Comparison of ENCODE assay signal across 8 cellular contexts in the genomic region with DNA sequence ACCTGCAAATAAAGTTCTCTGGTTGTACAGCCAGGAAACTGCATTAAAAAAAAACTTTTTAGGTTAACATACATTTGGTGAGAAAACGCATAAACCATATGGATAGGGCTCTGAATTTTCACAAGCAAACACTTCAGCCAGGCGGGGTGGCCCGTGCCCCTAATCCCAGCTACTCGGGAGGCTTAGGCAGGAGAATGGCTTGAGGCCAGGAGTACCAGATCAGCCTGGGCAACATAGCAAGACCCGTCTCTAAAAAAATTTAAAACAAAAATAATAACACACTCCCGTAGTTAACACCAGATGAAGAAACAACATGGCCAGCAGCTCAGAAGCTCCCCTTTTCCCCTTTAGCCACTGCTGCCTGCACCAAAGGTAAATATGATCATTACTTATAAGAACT. TPM values are rescaled to one million over a fixed set of nuclear protein-coding genes. Genes with fewer than 3 reads are reported as not detected.
DNase-seq lines count a peak whose midpoint lies in the region; ATAC-seq, FAIRE-seq and TF ChIP-seq lines count a peak whose summit lies in the region.

No MANE protein-coding gene starts in this region.

- no peak overlapping the region for H3K14ac ChIP-seq in H1 (ENCODE audit: insufficient read length)

- H3K79me2 ChIP-seq in MM.1S (ENCODE audit: low read length) (peaks cover 18% of the 10 kb centered on the region), H1 (ENCODE audit: control insufficient read depth in 1 of 2, insufficient read depth in 2 of 2, low read length in 2 of 2) (peaks cover 6 to 18% of the 10 kb centered on the region in 2 experiments)

- no peak overlapping the region for H3K18ac ChIP-seq in H1 (ENCODE audit: extremely low read depth, low read length)

- H3K9me2 ChIP-seq in MM.1S (replicated peaks; ENCODE audit: insufficient read depth, low read length), result no peaks in the 10 kb centered on the region

- no peak overlapping the region for H4K8ac ChIP-seq in H1 (ENCODE audit: extremely low read depth, insufficient read depth, low read length)

- H2BK15ac ChIP-seq in H1 (ENCODE audit: low read length), result no peak overlapping the region

- no peak overlapping the region for H2BK5ac ChIP-seq in H1 (ENCODE audit: low read depth, low read length)

- peak overlapping the region; percentile 88 to 98 (median 94) for H3K4me3 Mint-ChIP-seq in CD4-positive, CD25-positive, alpha-beta regulatory T cell

- TF ChIP-seq POLR2A in H1 (IDR thresholded peaks at IDR 0.05; ENCODE audit: control extremely low read depth in 1 of 2, low read depth in 2 of 2, low read length in 2 of 2) (no peak), lower leg skin (IDR thresholded peaks at IDR 0.05) (no peak)

- H3K27ac ChIP-seq in CD4-positive, CD25-positive, alpha-beta regulatory T cell (ENCODE audit: insufficient read depth, low read length, poor library complexity, severe bottlenecking), result no peak overlapping the region
- H3K27ac ChIP-seq in MM.1S (ENCODE audit: low read length), result no peak overlapping the region
- no peak overlapping the region for H3K27ac ChIP-seq in H1 (ENCODE audit: low read depth, low read length)
- H3K27ac ChIP-seq in neutrophil, result peak overlapping the region; percentile 89

- TF ChIP-seq CTCF in MM.1S (IDR thresholded peaks at IDR 0.05; ENCODE audit: low read length) (no peak), H1 (IDR thresholded peaks at IDR 0.05; ENCODE audit: control extremely low read depth in 1 of 3, insufficient read depth in 1 of 3, low read depth in 1 of 3, low read length in 3 of 3) (no peak), neutrophil (IDR thresholded peaks at IDR 0.05) (no peak), lower leg skin (IDR thresholded peaks at IDR 0.05) (no peak)

- H4K5ac ChIP-seq in H1 (ENCODE audit: insufficient read length, low read depth, low read length), result no peak overlapping the region

- no peak for TF ChIP-seq EP300 in H1 (IDR thresholded peaks at IDR 0.05; ENCODE audit: borderline replicate concordance in 1 of 2, low read depth in 2 of 2, low read length in 2 of 2)

- no peak for ATAC-seq in CD4-positive, CD25-positive, alpha-beta regulatory T cell (ENCODE audit: low read depth in 2 of 2)
- ATAC-seq in GM18519 (IDR thresholded peaks at IDR 0.05; ENCODE audit: low FRiP score, unreplicated experiment), result no peak

- H2BK12ac ChIP-seq in H1 (ENCODE audit: low read depth, low read length), result no peak overlapping the region

- DNase-seq in CD4-positive, CD25-positive, alpha-beta regulatory T cell, result no peak
- DNase-seq in MM.1S (no peak), H1 (ENCODE audit: low read depth in 1 of 2, low spot score in 2 of 2) (no peak), NCI-H2171 treated with DMSO at 0.1 percent for 48 hours (lab: John Stamatoyannopoulos, UW) (no peak), NCI-H2081 treated with DMSO at 0.1 percent for 48 hours (lab: John Stamatoyannopoulos, UW) (no peak), lower leg skin (ENCODE audit: low spot score in 2 of 2) (no peak)

- H3K27ac Mint-ChIP-seq in CD4-positive, CD25-positive, alpha-beta regulatory T cell, result peak overlapping the region in 2 of 3 donors; percentile 99

- H3F3A ChIP-seq in MM.1S (ENCODE audit: insufficient read depth, low read length), result peaks cover 6% of the 10 kb centered on the region

- H4K20me1 ChIP-seq in MM.1S (ENCODE audit: insufficient read depth, low read length) (no peaks in the 10 kb centered on the region), H1 (replicated peaks in 1 of 2; ENCODE audit: control insufficient read depth in 1 of 2, insufficient read depth in 2 of 2, low read length in 2 of 2) (peaks cover 1 to 2% of the 10 kb centered on the region in 2 experiments)

- no peak for FAIRE-seq in H1 (lab: Jason Lieb, UNC)

- H3K9ac ChIP-seq in MM.1S (ENCODE audit: low read length) (peak overlapping the region; percentile 60; the same call in 1 of the 2 replicates), H1 (replicated peaks in 1 of 4; ENCODE audit: extremely low read depth in 1 of 4, low read depth in 3 of 4, low read length in 3 of 4) (peak overlapping the region in 2 of 4 experiments; percentile 41 to 62; a peak in 1 of 7 replicates)

- peaks cover 10% of the 10 kb centered on the region for H3K23me2 ChIP-seq in H1 (ENCODE audit: low read depth, low read length)

- H2AFZ ChIP-seq in MM.1S (ENCODE audit: low read length), result peak overlapping the region; percentile 86
- H2AFZ ChIP-seq in H1 (ENCODE audit: low read length), result no peak overlapping the region

- POLR2A ChIA-PET in H1 (lab: Charles Lee; ENCODE audit: partially characterized antibody), result interaction anchor here (0.7 to 5.7 kb wide), 6 partner anchors 10 to 145 kb away, joined by 3 to 50 read pairs (median 5); partner anchors contain the start of genes ZNF620 and ZNF621

- H3K4me3 ChIP-seq in CD4-positive, CD25-positive, alpha-beta regulatory T cell (ENCODE audit: low read depth, low read length), result peak overlapping the region; percentile 74
- H3K4me3 ChIP-seq in MM.1S (ENCODE audit: low read length) (peak overlapping the region; percentile 92), H1 (ENCODE audit: extremely low read depth in 1 of 4, insufficient read depth in 2 of 4, low read depth in 3 of 4, low read length in 4 of 4) (peak overlapping the region in 2 of 4 experiments; percentile 44 to 75; a peak in 3 of 8 replicates), neutrophil (ENCODE audit: low read depth in 1 of 2, low read length in 1 of 2) (peak overlapping the region; percentile 77 to 87), lower leg skin (ENCODE audit: low read depth, poor library complexity, severe bottlenecking) (no peak overlapping the region)

- H3K27me3 Mint-ChIP-seq in CD4-positive, CD25-positive, alpha-beta regulatory T cell, result peaks cover 6% of the 10 kb centered on the region

- H3K4me1 Mint-ChIP-seq in CD4-positive, CD25-positive, alpha-beta regulatory T cell, result peaks cover 9 to 52% (median 37%) of the 10 kb centered on the region in 4 donors

- H3K27me3 ChIP-seq in CD4-positive, CD25-positive, alpha-beta regulatory T cell (ENCODE audit: control insufficient read depth, insufficient read depth, low read length), result no peaks in the 10 kb centered on the region
- H3K27me3 ChIP-seq in MM.1S (replicated peaks; ENCODE audit: insufficient read depth, low read length), result no peaks in the 10 kb centered on the region
- H3K27me3 ChIP-seq in H1 (replicated peaks in 1 of 4; ENCODE audit: control insufficient read depth in 3 of 4, extremely low read depth in 1 of 4, insufficient read depth in 3 of 4, low read length in 3 of 4), result no peaks in the 10 kb centered on the region
- peaks cover 6% of the 10 kb centered on the region for H3K27me3 ChIP-seq in neutrophil

- H3K56ac ChIP-seq in H1 (replicated peaks; ENCODE audit: insufficient read length, low read depth, low read length), result no peak overlapping the region

- H3K23ac ChIP-seq in H1 (ENCODE audit: insufficient read length), result no peak overlapping the region

- CTCF ChIA-PET in H1 (lab: Charles Lee; ENCODE audit: partially characterized antibody), result interaction anchor here (0.7 to 1.5 kb wide), 5 partner anchors 10 to 137 kb away, joined by 3 to 7 read pairs (median 3); no protein-coding TSS in a partner anchor

- H3K9me3 Mint-ChIP-seq in CD4-positive, CD25-positive, alpha-beta regulatory T cell, result peaks cover 0 to 2% (median 0%) of the 10 kb centered on the region in 7 donors

- peaks cover 7% of the 10 kb centered on the region for H3K36me3 ChIP-seq in CD4-positive, CD25-positive, alpha-beta regulatory T cell (ENCODE audit: control insufficient read depth, insufficient read depth, low read length)
- H3K36me3 ChIP-seq in MM.1S (replicated peaks; ENCODE audit: insufficient read depth, low read length), result peaks cover 9% of the 10 kb centered on the region
- H3K36me3 ChIP-seq in H1 (ENCODE audit: control insufficient read depth in 2 of 4, insufficient read depth in 4 of 4, low read length in 3 of 4), result peaks cover 3 to 13% (median 8%) of the 10 kb centered on the region in 4 experiments
- H3K36me3 ChIP-seq in neutrophil, result peaks cover 7% of the 10 kb centered on the region

- H3K4ac ChIP-seq in H1 (replicated peaks; ENCODE audit: insufficient read length, low read depth, low read length), result no peak overlapping the region

- peaks cover 19% of the 10 kb centered on the region for H3K36me3 Mint-ChIP-seq in CD4-positive, CD25-positive, alpha-beta regulatory T cell

- no peak for TF ChIP-seq RAD21 in H1 (IDR thresholded peaks at IDR 0.05 in 1 of 2, conservative IDR thresholded peaks at IDR 0.05 in 1 of 2; ENCODE audit: low read depth in 2 of 2, low read length in 2 of 2)

- H2BK20ac ChIP-seq in H1 (ENCODE audit: low read length), result no peak overlapping the region

- H3K79me1 ChIP-seq in H1 (ENCODE audit: low read depth, low read length), result 0 out of 2 replicates have a peak, but pooled peaks cover 2% of the 10 kb centered on the region

- H2AK5ac ChIP-seq in H1 (ENCODE audit: low read depth, low read length), result no peak overlapping the region

- H3K4me2 ChIP-seq in MM.1S (ENCODE audit: low read depth, low read length) (peak overlapping the region; percentile 82), H1 (ENCODE audit: insufficient read depth in 1 of 2, low read depth in 2 of 2, low read length in 2 of 2) (peak overlapping the region; percentile 73 to 99)

- H2BK120ac ChIP-seq in H1 (replicated peaks; ENCODE audit: low read depth, low read length), result no peak overlapping the region

- no peak overlapping the region for H4K91ac ChIP-seq in H1 (replicated peaks; ENCODE audit: insufficient read length, low read length)

- WGBS in H1 (ENCODE audit: extremely low coverage in 1 of 2, insufficient coverage in 1 of 2, insufficient read length in 1 of 2, insufficient replicate concordance in 2 of 2, low coverage in 1 of 2, low lambda C conversion rate in 2 of 2, missing lambda C conversion rate in 1 of 2), 2 experiments, result 53% methylated on average over 6 of the region's 6 CpGs; no CpG with 5 or more reads in 1 of the 2 experiments
- 41 to 47% methylated on average over 6 of the region's 6 CpGs for WGBS in lower leg skin, 2 donors

- H3K4me1 ChIP-seq in CD4-positive, CD25-positive, alpha-beta regulatory T cell (ENCODE audit: control insufficient read depth, insufficient read depth, low read length, poor library complexity, severe bottlenecking), result peaks cover 28% of the 10 kb centered on the region
- H3K4me1 ChIP-seq in MM.1S (ENCODE audit: low read length), result peaks cover 16% of the 10 kb centered on the region
- peaks cover 0 to 6% (median 4%) of the 10 kb centered on the region in 4 experiments; a peak in 5 of 7 replicates for H3K4me1 ChIP-seq in H1 (replicated peaks in 1 of 4; ENCODE audit: control insufficient read depth in 3 of 4, insufficient read depth in 4 of 4, low read length in 3 of 4)
- peaks cover 36 to 40% of the 10 kb centered on the region in 2 experiments for H3K4me1 ChIP-seq in neutrophil (ENCODE audit: control insufficient read depth in 1 of 2, insufficient read depth in 1 of 2, low read depth in 1 of 2, low read length in 1 of 2)

- H3K9me3 ChIP-seq in CD4-positive, CD25-positive, alpha-beta regulatory T cell (ENCODE audit: control insufficient read depth in 2 of 2, low read length in 2 of 2), result no peaks in the 10 kb centered on the region
- H3K9me3 ChIP-seq in MM.1S (replicated peaks; ENCODE audit: insufficient read depth, low read length) (no peaks in the 10 kb centered on the region), H1 (ENCODE audit: insufficient read depth in 2 of 2, low read depth in 1 of 2, low read length in 1 of 2) (no peaks in the 10 kb centered on the region), neutrophil (no peaks in the 10 kb centered on the region)

- intact Hi-C loops in lower leg skin (cut with DNase I; ENCODE audit: low total_unique reads), result loop anchor here (10.0 kb wide), 1 partner anchor 129 kb away; no protein-coding TSS in a partner anchor

RNA-seq across cellular contexts. Expression of gene RPL14, which starts 3.2 kb away (rescaled TPM):
- total RNA-seq in CD4-positive, CD25-positive, alpha-beta regulatory T cell, result 2,234 TPM
- polyA plus RNA-seq in CD4-positive, CD25-positive, alpha-beta regulatory T cell, result 1,000 to 10,000 TPM in 3 of 4 donors, 100 to 1,000 TPM in 1; 926 to 1,854 (median 1,324) TPM
- 2,341 and 2,363 TPM in 2 replicates for total RNA-seq in H1 (2021; fragmentation: NEBNext Ultra II Directional; extraction: Animal tissue kit (Norgen Biotek cat#: 25700))
- 201 and 1,192 TPM in 2 replicates for polyA plus RNA-seq in H1 (2011; rRNA removed)
- 488 TPM for polyA plus RNA-seq in H1 (2011; cell fraction: cytosol; rRNA removed)
- polyA plus RNA-seq in H1 (2011; cell fraction: nucleus; rRNA removed), result 388 TPM
- polyA plus RNA-seq in H1 (2012, experiment 1 of 2), result 1,251 to 1,928 TPM (median 1,513 TPM) in 4 replicates
- polyA plus RNA-seq in H1 (2012, experiment 2 of 2), result 434 TPM
- 1,499 TPM for polyA plus RNA-seq in H1 (2013, experiment 1 of 2)
- 1,447 TPM for polyA plus RNA-seq in H1 (2013, experiment 2 of 2)
- polyA minus RNA-seq in H1 (2011; rRNA and poly(A)+ RNA removed), result 455 and 547 TPM in 2 replicates
- polyA minus RNA-seq in H1 (2011; cell fraction: cytosol; rRNA and poly(A)+ RNA removed), result 929 TPM
- 302 TPM for polyA minus RNA-seq in H1 (2011; cell fraction: nucleus; rRNA and poly(A)+ RNA removed)
- 100 to 1,000 TPM; 452 to 555 (median 498) TPM for total RNA-seq in lower leg skin

RNA-seq across cellular contexts. Expression of gene ZNF619, which starts 23.0 kb away (rescaled TPM):
- 5.3 TPM for total RNA-seq in CD4-positive, CD25-positive, alpha-beta regulatory T cell
- 1 to 10 TPM; 2.1 to 4.0 (median 3.2) TPM for polyA plus RNA-seq in CD4-positive, CD25-positive, alpha-beta regulatory T cell
- total RNA-seq in H1 (2021; fragmentation: NEBNext Ultra II Directional; extraction: Animal tissue kit (Norgen Biotek cat#: 25700)), result 7.0 and 8.2 TPM in 2 replicates
- polyA plus RNA-seq in H1 (2011; rRNA removed), result 2.2 and 2.3 TPM in 2 replicates
- 2.4 TPM for polyA plus RNA-seq in H1 (2011; cell fraction: cytosol; rRNA removed)
- 2.6 TPM for polyA plus RNA-seq in H1 (2011; cell fraction: nucleus; rRNA removed)
- polyA plus RNA-seq in H1 (2012, experiment 1 of 2), result 1.6 to 2.3 TPM (median 1.9 TPM) in 4 replicates
- polyA plus RNA-seq in H1 (2012, experiment 2 of 2), result 0.39 TPM
- 4.3 TPM for polyA plus RNA-seq in H1 (2013, experiment 1 of 2)
- polyA plus RNA-seq in H1 (2013, experiment 2 of 2), result 4.5 TPM
- 9.5 and 10.1 TPM in 2 replicates for polyA minus RNA-seq in H1 (2011; rRNA and poly(A)+ RNA removed)
- 3.4 TPM for polyA minus RNA-seq in H1 (2011; cell fraction: cytosol; rRNA and poly(A)+ RNA removed)
- 6.2 TPM for polyA minus RNA-seq in H1 (2011; cell fraction: nucleus; rRNA and poly(A)+ RNA removed)
- total RNA-seq in lower leg skin, result 1 to 10 TPM; 4.0 to 6.0 (median 5.2) TPM

RNA-seq across cellular contexts. Expression of gene ZNF620, which starts 51.9 kb away (rescaled TPM):
- total RNA-seq in CD4-positive, CD25-positive, alpha-beta regulatory T cell, result 2.4 TPM
- 1 to 10 TPM; 2.6 to 4.5 (median 3.4) TPM for polyA plus RNA-seq in CD4-positive, CD25-positive, alpha-beta regulatory T cell
- 20.2 and 21.4 TPM in 2 replicates for total RNA-seq in H1 (2021; fragmentation: NEBNext Ultra II Directional; extraction: Animal tissue kit (Norgen Biotek cat#: 25700))
- 5.1 and 5.3 TPM in 2 replicates for polyA plus RNA-seq in H1 (2011; rRNA removed)
- 8.4 TPM for polyA plus RNA-seq in H1 (2011; cell fraction: cytosol; rRNA removed)
- polyA plus RNA-seq in H1 (2011; cell fraction: nucleus; rRNA removed), result 7.3 TPM
- 8.1 to 11.6 TPM (median 10.8 TPM) in 4 replicates for polyA plus RNA-seq in H1 (2012, experiment 1 of 2)
- 1.4 TPM for polyA plus RNA-seq in H1 (2012, experiment 2 of 2)
- 11.6 TPM for polyA plus RNA-seq in H1 (2013, experiment 1 of 2)
- 11.0 TPM for polyA plus RNA-seq in H1 (2013, experiment 2 of 2)
- 12.3 and 16.0 TPM in 2 replicates for polyA minus RNA-seq in H1 (2011; rRNA and poly(A)+ RNA removed)
- 11.3 TPM for polyA minus RNA-seq in H1 (2011; cell fraction: cytosol; rRNA and poly(A)+ RNA removed)
- polyA minus RNA-seq in H1 (2011; cell fraction: nucleus; rRNA and poly(A)+ RNA removed), result 17.8 TPM
- total RNA-seq in lower leg skin, result 1 to 10 TPM in 1 of 4 donors, under 1 TPM in 3; 0.51 to 1.0 (median 0.76) TPM
